In genomic region chr1:229883504-229884200, GRCh38 we compare ENCODE assay signal across 18 cellular contexts.
DNase-seq lines count a peak whose midpoint lies in the region; ATAC-seq and TF ChIP-seq lines count a peak whose summit lies in the region.
"Had no signal": no experiment of that assay in that cellular context is flagged by ENCODE, and none has a peak within 500 bp of the region (broad histone marks: within the 10 kb centered on the region; RNA-seq: fewer than 3 reads in every experiment).

No MANE protein-coding gene starts in this region.

- H3K9me2 ChIP-seq in GM23338 (ENCODE audit: insufficient read depth): no peaks in the 10 kb centered on the region

- no peak overlapping the region for H3K4me3 ChIP-seq in GM23338
- H3K4me3 ChIP-seq: GM12878, GM23248, Peyer's patch had no signal

- POLR2A ChIA-PET in activated CD4-positive, alpha-beta T cell treated with anti-CD3 and anti-CD28 coated beads, Interleukin-2, amount 10 ng/mL, durations not matched to agents 7 days and 5 days (lab: Charles Lee): no interaction called here

- TF ChIP-seq CTCF in GM23338 (conservative IDR thresholded peaks at IDR 0.05; ENCODE audit: low read depth in 2 of 2): no peak
- no peak for TF ChIP-seq CTCF in osteocyte (IDR thresholded peaks at IDR 0.05)

- H3K27ac Mint-ChIP-seq in activated CD4-positive, alpha-beta T cell treated with anti-CD3 and anti-CD28 coated beads, Interleukin-2, amount 10 ng/mL, durations not matched to agents 7 days and 5 days: no peak overlapping the region
- H3K27ac Mint-ChIP-seq in GM23338 (no peak overlapping the region), osteocyte (ENCODE audit: unreplicated experiment) (no peak overlapping the region)
- H3K27ac Mint-ChIP-seq: CD4-positive, CD25-positive, alpha-beta regulatory T cell had no signal

- ATAC-seq in GM23338 (no peak), GM18868 (IDR thresholded peaks at IDR 0.05; ENCODE audit: unreplicated experiment) (no peak), left ventricle myocardium superior (no peak)
- ATAC-seq: GM12878 had no signal

- no peaks in the 10 kb centered on the region for H3K4me1 Mint-ChIP-seq in activated CD4-positive, alpha-beta T cell treated with anti-CD3 and anti-CD28 coated beads, Interleukin-2, amount 10 ng/mL, durations not matched to agents 7 days and 5 days
- H3K4me1 Mint-ChIP-seq in GM23338 (peaks cover 2% of the 10 kb centered on the region; the same call in 1 of the 3 replicates), osteocyte (ENCODE audit: unreplicated experiment) (peaks cover 18% of the 10 kb centered on the region)
- H3K4me1 Mint-ChIP-seq: CD4-positive, CD25-positive, alpha-beta regulatory T cell had no signal

- H3K27me3 Mint-ChIP-seq in activated CD4-positive, alpha-beta T cell treated with anti-CD3 and anti-CD28 coated beads, Interleukin-2, amount 10 ng/mL, durations not matched to agents 7 days and 5 days: peaks cover 14% of the 10 kb centered on the region
- H3K27me3 Mint-ChIP-seq in GM23338 (ENCODE audit: insufficient read depth, low read depth, poor library complexity) (no peaks in the 10 kb centered on the region), osteocyte (ENCODE audit: unreplicated experiment) (peaks cover 18% of the 10 kb centered on the region)

- CTCF ChIA-PET in activated CD4-positive, alpha-beta T cell treated with anti-CD3 and anti-CD28 coated beads, Interleukin-2, amount 10 ng/mL, durations not matched to agents 7 days and 5 days (lab: Charles Lee): interaction anchor here (1.0 to 1.1 kb wide), 2 partner anchors 14 to 17 kb away, joined by 3 read pairs; no protein-coding TSS in a partner anchor

- peak; percentile 2 for DNase-seq in activated CD4-positive, alpha-beta T cell treated with anti-CD3 and anti-CD28 coated beads, Interleukin-2, amount 10 ng/mL, durations not matched to agents 7 days and 5 days
- DNase-seq in activated CD4-positive, alpha-beta T cell treated with anti-CD3 and anti-CD28 coated beads, Interleukin-2, amount 50 U/mL, for 48 hours: no peak
- DNase-seq in GM23338 (ENCODE audit: low spot score) (no peak), ecto neural progenitor cell (ENCODE audit: low spot score) (peak; percentile 14), osteocyte (ENCODE audit: extremely low spot score, unreplicated experiment) (peak; percentile 56), AG08396 (ENCODE audit: low spot score) (no peak), left ventricle myocardium superior (no peak)
- DNase-seq: CD4-positive, CD25-positive, alpha-beta regulatory T cell; GM23248; Karpas-422; NCI-H1105 treated with DMSO at 0.1 percent for 48 hours; NCI-H187; NCI-H446 treated with DMSO at 0.1 percent for 48 hours; NCI-H748 treated with DMSO at 0.1 percent for 48 hours; Peyer's patch; SHP77 treated with DMSO at 0.1 percent for 48 hours had no signal

- intact Hi-C loops in left ventricle myocardium superior (cut with micrococcal nuclease): no loop called here

- H3K27ac ChIP-seq in GM23338 (ENCODE audit: low read depth): no peak overlapping the region
- H3K27ac ChIP-seq: GM23248, Peyer's patch had no signal

- H2AFZ ChIP-seq in GM23338: peak overlapping the region; percentile 93
- H2AFZ ChIP-seq: GM23248 had no signal

- no peak overlapping the region for H3K4me3 Mint-ChIP-seq in activated CD4-positive, alpha-beta T cell treated with anti-CD3 and anti-CD28 coated beads, Interleukin-2, amount 10 ng/mL, durations not matched to agents 7 days and 5 days
- H3K4me3 Mint-ChIP-seq in GM23338 (no peak overlapping the region), osteocyte (ENCODE audit: unreplicated experiment) (no peak overlapping the region)
- H3K4me3 Mint-ChIP-seq: CD4-positive, CD25-positive, alpha-beta regulatory T cell had no signal

- H3K79me2 ChIP-seq in GM23338 (replicated peaks; ENCODE audit: insufficient read depth): no peaks in the 10 kb centered on the region

- no peaks in the 10 kb centered on the region for H3K36me3 Mint-ChIP-seq in activated CD4-positive, alpha-beta T cell treated with anti-CD3 and anti-CD28 coated beads, Interleukin-2, amount 10 ng/mL, durations not matched to agents 7 days and 5 days (ENCODE audit: low read depth)
- H3K36me3 Mint-ChIP-seq in GM23338 (ENCODE audit: low read depth) (no peaks in the 10 kb centered on the region), osteocyte (ENCODE audit: unreplicated experiment) (no peaks in the 10 kb centered on the region)
- H3K36me3 Mint-ChIP-seq: CD4-positive, CD25-positive, alpha-beta regulatory T cell had no signal

- no peaks in the 10 kb centered on the region for H3K9me3 Mint-ChIP-seq in activated CD4-positive, alpha-beta T cell treated with anti-CD3 and anti-CD28 coated beads, Interleukin-2, amount 10 ng/mL, durations not matched to agents 7 days and 5 days
- H3K9me3 Mint-ChIP-seq in GM23338 (no peaks in the 10 kb centered on the region), osteocyte (ENCODE audit: unreplicated experiment) (no peaks in the 10 kb centered on the region)
- H3K9me3 Mint-ChIP-seq: CD4-positive, CD25-positive, alpha-beta regulatory T cell had no signal

- no peak overlapping the region for H3K4me2 ChIP-seq in GM23338

- no peaks in the 10 kb centered on the region for H4K20me1 ChIP-seq in GM23338 (replicated peaks; ENCODE audit: insufficient read depth)

- H3F3A ChIP-seq in GM23338 (replicated peaks; ENCODE audit: low read depth): no peaks in the 10 kb centered on the region

- no peaks in the 10 kb centered on the region for H3K27me3 ChIP-seq in GM23338 (ENCODE audit: insufficient read depth)
- H3K27me3 ChIP-seq: Peyer's patch had no signal

- H3K36me3 ChIP-seq in GM23338 (ENCODE audit: insufficient read depth): no peaks in the 10 kb centered on the region
- H3K36me3 ChIP-seq: Peyer's patch had no signal

- H3K4me1 ChIP-seq in GM23338 (ENCODE audit: insufficient read depth): no peaks in the 10 kb centered on the region
- H3K4me1 ChIP-seq: Peyer's patch had no signal

TF ChIP-seq in GM23338, 12 proteins besides CTCF, POLR2A, EP300 and RAD21 (continues in another document):
- TF ChIP-seq EZH2phosphoT487 (IDR thresholded peaks at IDR 0.05; ENCODE audit: unreplicated experiment) (no peak), REST (IDR thresholded peaks at IDR 0.05; ENCODE audit: unreplicated experiment) (no peak), ZNF114 (CRISPR knock-in tag; IDR thresholded peaks at IDR 0.05) (no peak), STAT1 (IDR thresholded peaks at IDR 0.05; ENCODE audit: unreplicated experiment) (no peak), ZNF331 (CRISPR knock-in tag; IDR thresholded peaks at IDR 0.05; ENCODE audit: low read depth) (no peak), EZH2 (IDR thresholded peaks at IDR 0.05; ENCODE audit: low read depth, unreplicated experiment) (no peak)

Comparison
In these comparisons a context has a peak if more than half of its experiments do, and no peak if none do; other contexts are left out.
1. DNase-seq: peak in activated CD4-positive, alpha-beta T cell treated with anti-CD3 and anti-CD28 coated beads, Interleukin-2, amount 10 ng/mL, durations not matched to agents 7 days and 5 days (single experiment), ecto neural progenitor cell (single experiment) and osteocyte (single experiment); none in activated CD4-positive, alpha-beta T cell treated with anti-CD3 and anti-CD28 coated beads, Interleukin-2, amount 50 U/mL, for 48 hours (0 of 2), GM23338 (single experiment), AG08396 (single experiment) and left ventricle myocardium superior (single experiment).